ENCODE assay signal across 28 cellular contexts in the genomic region with DNA sequence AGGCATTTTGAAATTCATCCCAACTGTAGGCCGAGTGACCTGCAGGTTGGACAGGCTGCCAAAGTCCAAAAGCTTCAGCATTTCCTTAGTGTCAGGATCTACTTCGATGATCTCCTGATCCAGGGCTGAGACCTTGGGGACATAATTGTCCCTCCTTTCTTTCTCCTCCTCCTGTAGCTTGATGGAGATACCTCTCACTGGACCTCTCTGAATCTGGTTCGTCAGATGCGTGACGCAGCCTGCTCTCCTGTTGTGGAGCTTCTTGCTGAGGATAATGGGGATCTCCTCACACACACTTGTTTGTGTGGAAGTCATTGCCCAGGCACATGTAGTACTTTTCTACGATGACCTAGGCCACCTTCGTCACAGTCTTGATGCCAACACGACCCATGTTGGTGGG. TPM values are rescaled to one million over a fixed set of nuclear protein-coding genes. Genes with fewer than 3 reads are reported as not detected.
"Had no signal": no experiment of that assay in that cellular context is flagged by ENCODE, and none has a peak within 500 bp of the region (broad histone marks: within the 10 kb centered on the region; RNA-seq: fewer than 3 reads in every experiment).

No MANE protein-coding gene starts in this region.

- H3K36me3 Mint-ChIP-seq: activated naive CD8-positive, alpha-beta T cell treated with anti-CD3 and anti-CD28 coated beads, Interleukin-2, amount 10 ng/mL, durations not matched to agents 7 days and 5 days had no signal

- H3K36me3 ChIP-seq: adrenal gland, breast epithelium, SJSA1, WERI-Rb-1 had no signal

- H3K4me1 ChIP-seq: adrenal gland, breast epithelium, SJSA1 had no signal

- H3K27ac ChIP-seq: adrenal gland, breast epithelium, KMS-11, SJSA1, WERI-Rb-1 had no signal

- H3K27me3 ChIP-seq: breast epithelium, SJSA1 had no signal

- H3K4me3 ChIP-seq: adrenal gland, breast epithelium, SJSA1 had no signal

- ATAC-seq: PC-3 had no signal

- H3K27ac Mint-ChIP-seq: activated CD4-positive, alpha-beta memory T cell treated with anti-CD3 and anti-CD28 coated beads, Interleukin-2, amount 10 ng/mL, durations not matched to agents 7 days and 5 days; activated naive CD8-positive, alpha-beta T cell treated with anti-CD3 and anti-CD28 coated beads, Interleukin-2, amount 10 ng/mL, durations not matched to agents 7 days and 5 days; activated T-cell treated with anti-CD3 and anti-CD28 coated beads, Interleukin-2, amount 50 U/mL, for 72 hours; activated T-helper 2 cell treated with anti-CD3 and anti-CD28 coated beads, Interferon-gamma antibody, Interleukin-2, Interleukin-4, amounts not matched to agents 10 μg/mL and 5 μg/mL and 100 μg/mL, durations not matched to agents 14 hours and 24 hours and 36 hours; T-helper 1 cell treated with Interleukin-12 subunit alpha and Interleukin-12 subunit beta and Interleukin-4 antibody, amounts not matched to agents 30 μg/mL and 1 μg/mL, for 36 hours had no signal

- H3K9me3 ChIP-seq: adrenal gland, breast epithelium, SJSA1 had no signal

- DNase-seq: activated CD4-positive, alpha-beta memory T cell treated with anti-CD3 and anti-CD28 coated beads, Interleukin-2, amount 10 ng/mL, durations not matched to agents 7 days and 5 days; activated CD4-positive, alpha-beta T cell treated with anti-CD3 and anti-CD28 coated beads, Interleukin-2, amount 50 U/mL, for 1 hour; activated CD8-positive, alpha-beta memory T cell treated with anti-CD3 and anti-CD28 coated beads, Interleukin-2, amount 50 U/mL, for 4 hours; activated naive CD4-positive, alpha-beta T cell treated with anti-CD3 and anti-CD28 coated beads, Interleukin-2, amount 50 U/mL, for 16 hours; activated naive CD8-positive, alpha-beta T cell treated with anti-CD3 and anti-CD28 coated beads, Interleukin-2, amount 10 ng/mL, durations not matched to agents 7 days and 5 days; activated T-cell treated with anti-CD3 and anti-CD28 coated beads, Interleukin-2, amount 50 U/mL, for 72 hours; adrenal gland; anterior cingulate cortex; caudate nucleus; IMR-90; NCI-H1048; NCI-H146; NCI-H187 treated with DMSO at 0.1 percent for 48 hours; NCI-H2081 treated with DMSO at 0.1 percent for 48 hours; NCI-H510A treated with DMSO at 0.1 percent for 48 hours; NCI-H69; NK-92 treated with Interleukin-12 subunit alpha and Interleukin-12 subunit beta, amount 100 ng/mL, for 24 hours; PC-3; SHP77; T1000; WERI-Rb-1 had no signal

- H3K4me1 Mint-ChIP-seq: activated CD4-positive, alpha-beta memory T cell treated with anti-CD3 and anti-CD28 coated beads, Interleukin-2, amount 10 ng/mL, durations not matched to agents 7 days and 5 days; activated naive CD8-positive, alpha-beta T cell treated with anti-CD3 and anti-CD28 coated beads, Interleukin-2, amount 10 ng/mL, durations not matched to agents 7 days and 5 days had no signal

- H3K4me3 Mint-ChIP-seq: activated CD4-positive, alpha-beta memory T cell treated with anti-CD3 and anti-CD28 coated beads, Interleukin-2, amount 10 ng/mL, durations not matched to agents 7 days and 5 days; activated naive CD8-positive, alpha-beta T cell treated with anti-CD3 and anti-CD28 coated beads, Interleukin-2, amount 10 ng/mL, durations not matched to agents 7 days and 5 days; activated T-cell treated with anti-CD3 and anti-CD28 coated beads, Interleukin-2, amount 50 U/mL, for 72 hours; T-helper 1 cell treated with Interleukin-12 subunit alpha and Interleukin-12 subunit beta and Interleukin-4 antibody, amounts not matched to agents 30 μg/mL and 1 μg/mL, for 36 hours had no signal

- H3K9me3 Mint-ChIP-seq: activated CD4-positive, alpha-beta memory T cell treated with anti-CD3 and anti-CD28 coated beads, Interleukin-2, amount 10 ng/mL, durations not matched to agents 7 days and 5 days; activated T-cell treated with anti-CD3 and anti-CD28 coated beads, Interleukin-2, amount 50 U/mL, for 72 hours; activated T-helper 2 cell treated with anti-CD3 and anti-CD28 coated beads, Interferon-gamma antibody, Interleukin-2, Interleukin-4, amounts not matched to agents 10 μg/mL and 5 μg/mL and 100 μg/mL, durations not matched to agents 14 hours and 24 hours and 36 hours; T-helper 1 cell treated with Interleukin-12 subunit alpha and Interleukin-12 subunit beta and Interleukin-4 antibody, amounts not matched to agents 30 μg/mL and 1 μg/mL, for 36 hours had no signal

RNA-seq across cellular contexts. Expression of gene MAS1L, which starts 1.5 kb away (rescaled TPM):
- total RNA-seq: activated CD4-positive, alpha-beta memory T cell treated with anti-CD3 and anti-CD28 coated beads, Interleukin-2, amount 10 ng/mL, durations not matched to agents 7 days and 5 days; activated naive CD8-positive, alpha-beta T cell treated with anti-CD3 and anti-CD28 coated beads, Interleukin-2, amount 10 ng/mL, durations not matched to agents 7 days and 5 days; activated T-cell treated with anti-CD3 and anti-CD28 coated beads, Interleukin-2, amount 50 U/mL, for 72 hours; activated T-helper 2 cell treated with anti-CD3 and anti-CD28 coated beads, Interferon-gamma antibody, Interleukin-2, Interleukin-4, amounts not matched to agents 10 μg/mL and 5 μg/mL and 100 μg/mL, durations not matched to agents 14 hours and 24 hours and 36 hours; adrenal gland; cerebellum; IMR-90; MCF 10A; PC-3; SJSA1 had no signal
- polyA plus RNA-seq: adrenal gland, IMR-90 had no signal

RNA-seq across cellular contexts. Expression of gene OR2H1, which starts 32.3 kb away (rescaled TPM):
- total RNA-seq: activated CD4-positive, alpha-beta memory T cell treated with anti-CD3 and anti-CD28 coated beads, Interleukin-2, amount 10 ng/mL, durations not matched to agents 7 days and 5 days; activated naive CD8-positive, alpha-beta T cell treated with anti-CD3 and anti-CD28 coated beads, Interleukin-2, amount 10 ng/mL, durations not matched to agents 7 days and 5 days; activated T-cell treated with anti-CD3 and anti-CD28 coated beads, Interleukin-2, amount 50 U/mL, for 72 hours; activated T-helper 2 cell treated with anti-CD3 and anti-CD28 coated beads, Interferon-gamma antibody, Interleukin-2, Interleukin-4, amounts not matched to agents 10 μg/mL and 5 μg/mL and 100 μg/mL, durations not matched to agents 14 hours and 24 hours and 36 hours; adrenal gland; breast epithelium; cerebellum; IMR-90; MCF 10A; PC-3; SJSA1 had no signal
- polyA plus RNA-seq: adrenal gland, IMR-90 had no signal

RNA-seq across cellular contexts. Expression of gene OR11A1, which starts 32.4 kb away (rescaled TPM):
- total RNA-seq: activated CD4-positive, alpha-beta memory T cell treated with anti-CD3 and anti-CD28 coated beads, Interleukin-2, amount 10 ng/mL, durations not matched to agents 7 days and 5 days; activated naive CD8-positive, alpha-beta T cell treated with anti-CD3 and anti-CD28 coated beads, Interleukin-2, amount 10 ng/mL, durations not matched to agents 7 days and 5 days; activated T-cell treated with anti-CD3 and anti-CD28 coated beads, Interleukin-2, amount 50 U/mL, for 72 hours; activated T-helper 2 cell treated with anti-CD3 and anti-CD28 coated beads, Interferon-gamma antibody, Interleukin-2, Interleukin-4, amounts not matched to agents 10 μg/mL and 5 μg/mL and 100 μg/mL, durations not matched to agents 14 hours and 24 hours and 36 hours; adrenal gland; breast epithelium; cerebellum; IMR-90; MCF 10A; PC-3; SJSA1 had no signal
- polyA plus RNA-seq: adrenal gland, IMR-90 had no signal

RNA-seq across cellular contexts. Expression of gene OR10C1, which starts 50.2 kb away (rescaled TPM):
- total RNA-seq: activated CD4-positive, alpha-beta memory T cell treated with anti-CD3 and anti-CD28 coated beads, Interleukin-2, amount 10 ng/mL, durations not matched to agents 7 days and 5 days; activated naive CD8-positive, alpha-beta T cell treated with anti-CD3 and anti-CD28 coated beads, Interleukin-2, amount 10 ng/mL, durations not matched to agents 7 days and 5 days; activated T-cell treated with anti-CD3 and anti-CD28 coated beads, Interleukin-2, amount 50 U/mL, for 72 hours; activated T-helper 2 cell treated with anti-CD3 and anti-CD28 coated beads, Interferon-gamma antibody, Interleukin-2, Interleukin-4, amounts not matched to agents 10 μg/mL and 5 μg/mL and 100 μg/mL, durations not matched to agents 14 hours and 24 hours and 36 hours; adrenal gland; breast epithelium; cerebellum; IMR-90; MCF 10A; PC-3; SJSA1 had no signal
- polyA plus RNA-seq: adrenal gland, IMR-90 had no signal
